14 cellular contexts compared by ENCODE assay signal in genomic region chr9:19185191-19185590, GRCh38. TPM values are rescaled to one million over a fixed set of nuclear protein-coding genes. Genes with fewer than 3 reads are reported as not detected.
DNase-seq lines count a peak whose midpoint lies in the region; ATAC-seq and TF ChIP-seq lines count a peak whose summit lies in the region.
"Had no signal": no experiment of that assay in that cellular context is flagged by ENCODE, and none has a peak within 500 bp of the region (broad histone marks: within the 10 kb centered on the region; RNA-seq: fewer than 3 reads in every experiment).

No MANE protein-coding gene starts in this region.

- DNase-seq in activated CD4-positive, alpha-beta T cell treated with anti-CD3 and anti-CD28 coated beads, Interleukin-2, amount 10 ng/mL, durations not matched to agents 7 days and 5 days, result no peak
- DNase-seq in activated CD4-positive, alpha-beta T cell treated with anti-CD3 and anti-CD28 coated beads, Interleukin-2, amount 50 U/mL, for 48 hours, result no peak
- DNase-seq in ascending aorta (ENCODE audit: low spot score in 2 of 2), result no peak
- no peak for DNase-seq in lung (ENCODE audit: low spot score)
- no peak for DNase-seq in testis
- no peak for DNase-seq in NCI-H526 treated with DMSO at 0.1 percent for 48 hours (lab: John Stamatoyannopoulos, UW)
- no peak for DNase-seq in HK-2 (ENCODE audit: unreplicated experiment)
- DNase-seq: activated CD8-positive, alpha-beta memory T cell treated with anti-CD3 and anti-CD28 coated beads, Interleukin-2, amount 50 U/mL, for 48 hours; MM.1S; NK-92 treated with Interleukin-12 subunit alpha and Interleukin-12 subunit beta, amount 100 ng/mL, for 24 hours had no signal

- H3K4me1 ChIP-seq in ascending aorta, result peaks cover 10 to 18% of the 10 kb centered on the region in 2 donors
- peaks cover 11 to 12% of the 10 kb centered on the region in 2 donors for H3K4me1 ChIP-seq in lung (ENCODE audit: control insufficient read depth in 2 of 2, insufficient read depth in 2 of 2, low read length in 2 of 2)
- peaks cover 25% of the 10 kb centered on the region for H3K4me1 ChIP-seq in testis

- H3K27ac ChIP-seq in ascending aorta (peak overlapping the region; percentile 93 to 96), lung (ENCODE audit: low read depth in 1 of 2, low read length in 1 of 2) (peak overlapping the region; percentile 83 to 91), testis (peak overlapping the region; percentile 73 to 91)
- H3K27ac ChIP-seq: 22Rv1 had no signal

- WGBS in lung, 2 donors, result 79 to 98% methylated on average over 1 of the region's 1 CpG
- WGBS in testis, 2 donors, result 92 to 100% methylated on average over 1 of the region's 1 CpG

- TF ChIP-seq POLR2A in testis (IDR thresholded peaks at IDR 0.05), result no peak

- H3K4me3 Mint-ChIP-seq in activated CD4-positive, alpha-beta T cell treated with anti-CD3 and anti-CD28 coated beads, Interleukin-2, amount 10 ng/mL, durations not matched to agents 7 days and 5 days, result no peak overlapping the region

- H3K27me3 ChIP-seq in ascending aorta, result no peaks in the 10 kb centered on the region
- H3K27me3 ChIP-seq in lung (ENCODE audit: control insufficient read depth, insufficient read depth), result no peaks in the 10 kb centered on the region
- no peaks in the 10 kb centered on the region for H3K27me3 ChIP-seq in testis

- H3K27me3 Mint-ChIP-seq in activated CD4-positive, alpha-beta T cell treated with anti-CD3 and anti-CD28 coated beads, Interleukin-2, amount 10 ng/mL, durations not matched to agents 7 days and 5 days, result no peaks in the 10 kb centered on the region
- H3K27me3 Mint-ChIP-seq: stimulated activated naive CD8-positive, alpha-beta T cell treated with anti-CD3 and anti-CD28 coated beads, Interleukin-15, Interleukin-2, amounts not matched to agents 100 ng/mL and 50 ng/mL, for 24 hours had no signal

- H3K9me3 ChIP-seq in ascending aorta (no peaks in the 10 kb centered on the region), lung (ENCODE audit: control insufficient read depth in 2 of 2, insufficient read depth in 1 of 2, low read length in 1 of 2) (no peaks in the 10 kb centered on the region), testis (no peaks in the 10 kb centered on the region)

- H3K4me3 ChIP-seq in ascending aorta (no peak overlapping the region), lung (no peak overlapping the region), testis (no peak overlapping the region)

- POLR2A ChIA-PET in activated CD4-positive, alpha-beta T cell treated with anti-CD3 and anti-CD28 coated beads, Interleukin-2, amount 10 ng/mL, durations not matched to agents 7 days and 5 days (lab: Charles Lee), result no interaction called here

- H3K9me3 Mint-ChIP-seq in activated CD4-positive, alpha-beta T cell treated with anti-CD3 and anti-CD28 coated beads, Interleukin-2, amount 10 ng/mL, durations not matched to agents 7 days and 5 days, result no peaks in the 10 kb centered on the region
- H3K9me3 Mint-ChIP-seq: activated naive CD4-positive, alpha-beta T cell treated with anti-CD3 and anti-CD28 coated beads, Interleukin-2, amount 50 U/mL, for 72 hours; stimulated activated naive CD8-positive, alpha-beta T cell treated with anti-CD3 and anti-CD28 coated beads, Interleukin-15, Interleukin-2, amounts not matched to agents 100 ng/mL and 50 ng/mL, for 24 hours had no signal

- peaks cover 24% of the 10 kb centered on the region for H3K4me1 Mint-ChIP-seq in activated CD4-positive, alpha-beta T cell treated with anti-CD3 and anti-CD28 coated beads, Interleukin-2, amount 10 ng/mL, durations not matched to agents 7 days and 5 days

- CTCF ChIA-PET in activated CD4-positive, alpha-beta T cell treated with anti-CD3 and anti-CD28 coated beads, Interleukin-2, amount 10 ng/mL, durations not matched to agents 7 days and 5 days (lab: Charles Lee), result interaction anchor here (1.0 to 2.9 kb wide), 3 partner anchors 13 to 279 kb away, joined by 3 to 8 read pairs (median 4); no protein-coding TSS in a partner anchor

- no peak for TF ChIP-seq CTCF in ascending aorta (IDR thresholded peaks at IDR 0.05)
- TF ChIP-seq CTCF in lung (IDR thresholded peaks at IDR 0.05; ENCODE audit: control extremely low read depth, extremely low read depth), result no peak
- no peak for TF ChIP-seq CTCF in testis (IDR thresholded peaks at IDR 0.05)

- peaks cover 5% of the 10 kb centered on the region for H3K36me3 Mint-ChIP-seq in activated CD4-positive, alpha-beta T cell treated with anti-CD3 and anti-CD28 coated beads, Interleukin-2, amount 10 ng/mL, durations not matched to agents 7 days and 5 days (ENCODE audit: low read depth)
- H3K36me3 Mint-ChIP-seq: activated naive CD4-positive, alpha-beta T cell treated with anti-CD3 and anti-CD28 coated beads, Interleukin-2, amount 50 U/mL, for 72 hours had no signal

- intact Hi-C loops in ascending aorta (cut with DNase I) (loop anchor here (2.0 kb wide), 3 partner anchors 46 to 274 kb away; partner anchors contain the start of gene DENND4C), testis (cut with DNase I; ENCODE audit: low total_unique reads) (no loop called here)

- ATAC-seq in lung (ENCODE audit: insufficient read depth, low FRiP score), result no peak
- ATAC-seq in GM18519 (IDR thresholded peaks at IDR 0.05; ENCODE audit: low FRiP score, unreplicated experiment), result no peak

- H3K36me3 ChIP-seq in ascending aorta (no peaks in the 10 kb centered on the region), lung (ENCODE audit: control insufficient read depth in 2 of 2, insufficient read depth in 2 of 2, low read length in 2 of 2) (no peaks in the 10 kb centered on the region), testis (ENCODE audit: low read depth, missing control alignments) (no peaks in the 10 kb centered on the region)

- peak overlapping the region; percentile 96 for H3K27ac Mint-ChIP-seq in activated CD4-positive, alpha-beta T cell treated with anti-CD3 and anti-CD28 coated beads, Interleukin-2, amount 10 ng/mL, durations not matched to agents 7 days and 5 days

RNA-seq across cellular contexts. Expression of gene DENND4C, which starts 45.3 kb away (rescaled TPM):
- 10 to 100 TPM; 37.6 to 42.7 TPM for total RNA-seq in activated CD4-positive, alpha-beta T cell treated with anti-CD3 and anti-CD28 coated beads, Interleukin-2, amount 10 ng/mL, durations not matched to agents 7 days and 5 days
- total RNA-seq in ascending aorta (41.5 TPM), lung (100 to 1,000 TPM in 1 of 2 donors, 10 to 100 TPM in 1; 52.8 to 154 TPM), testis (100 to 1,000 TPM; 126 to 136 TPM)
- polyA plus RNA-seq in lung (10 to 100 TPM in 1 of 2 donors, 1 to 10 TPM in 1; 9.4 to 15.0 TPM), testis (ENCODE audit: insufficient read depth, low read depth, low replicate concordance) (28.8 TPM)

RNA-seq across cellular contexts. Expression of gene PLIN2, which starts 57.9 kb away (rescaled TPM):
- total RNA-seq in activated CD4-positive, alpha-beta T cell treated with anti-CD3 and anti-CD28 coated beads, Interleukin-2, amount 10 ng/mL, durations not matched to agents 7 days and 5 days, result 10 to 100 TPM; 55.4 to 60.4 TPM
- total RNA-seq in ascending aorta (132 TPM), lung (100 to 1,000 TPM; 116 to 138 TPM), testis (100 to 1,000 TPM; 119 to 136 TPM)
- polyA plus RNA-seq in lung (100 to 1,000 TPM in 1 of 2 donors, 10 to 100 TPM in 1; 66.3 to 202 TPM), testis (ENCODE audit: insufficient read depth, low read depth, low replicate concordance) (52.3 TPM)
